8 cellular contexts compared by ENCODE assay signal in the genomic region with DNA sequence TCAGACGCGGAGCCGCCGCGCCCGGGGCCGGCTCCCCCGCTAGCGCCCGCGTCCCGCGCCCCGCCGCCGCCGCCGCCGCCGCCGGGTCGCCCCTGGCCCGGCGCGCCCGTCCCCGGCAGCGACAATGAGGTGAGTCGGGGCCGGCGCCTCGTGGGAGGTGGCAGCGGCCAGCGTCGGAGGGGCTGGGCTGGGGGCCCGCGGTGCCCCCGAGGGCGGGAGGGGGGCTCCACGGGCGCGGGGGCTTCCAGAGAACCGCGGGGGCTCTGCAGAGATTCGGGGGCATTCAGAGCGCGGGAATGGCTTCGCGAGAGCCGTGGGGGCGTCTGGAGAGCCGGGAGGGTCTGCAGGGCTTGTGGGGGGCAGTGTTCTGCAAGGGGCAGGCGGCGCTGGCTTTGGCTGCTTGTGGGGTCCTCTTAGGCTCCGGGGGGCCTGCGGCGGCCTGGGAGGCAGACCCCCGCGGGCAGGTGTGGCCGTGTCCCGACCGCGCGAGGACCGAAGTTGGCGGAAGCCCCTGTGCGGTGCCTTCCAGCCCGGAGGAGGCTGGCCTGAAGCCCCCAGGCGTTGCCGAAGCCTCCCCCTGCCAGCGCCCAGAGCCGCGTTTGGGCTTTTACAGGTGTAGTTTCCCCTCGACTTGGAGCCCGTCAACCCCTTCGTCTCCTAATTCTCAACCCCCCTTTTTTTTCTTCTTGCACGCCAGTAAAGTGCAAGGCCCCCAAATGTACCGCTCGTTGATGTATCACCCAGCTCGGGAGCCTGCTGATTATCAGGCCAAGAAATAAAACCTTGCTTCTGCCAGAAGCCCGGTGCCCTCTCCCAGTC.
DNase-seq lines count a peak whose midpoint lies in the region; ATAC-seq and TF ChIP-seq lines count a peak whose summit lies in the region.

No MANE protein-coding gene starts in this region.

- peak overlapping the region; percentile 70 to 86 (median 78) for H3K4me3 ChIP-seq in gastrocnemius medialis

- no peaks in the 10 kb centered on the region for H3K4me1 ChIP-seq in gastrocnemius medialis

- H3K27me3 ChIP-seq in gastrocnemius medialis: no peaks in the 10 kb centered on the region

- peak; percentile 23 for ATAC-seq in GM19463 (IDR thresholded peaks at IDR 0.05; ENCODE audit: unreplicated experiment)
- ATAC-seq in activated T-cell treated with anti-CD3 and anti-CD28 coated beads, Interleukin-2, amount 50 U/mL, for 72 hours (replicated peaks in 1 of 2): peak; percentile 49 to 63
- peak; percentile 49 to 55 for ATAC-seq in gastrocnemius medialis
- no peak for ATAC-seq in HG03135 (IDR thresholded peaks at IDR 0.05; ENCODE audit: unreplicated experiment)

- H3K4me1 Mint-ChIP-seq in activated T-cell treated with anti-CD3 and anti-CD28 coated beads, Interleukin-2, amount 50 U/mL, for 72 hours (ENCODE audit: low read depth): peaks cover 31% of the 10 kb centered on the region
- H3K4me1 Mint-ChIP-seq in glutamatergic neuron (ENCODE audit: low read depth, unreplicated experiment): peaks cover 3% of the 10 kb centered on the region

- intact Hi-C loops in gastrocnemius medialis (cut with DNase I; ENCODE audit: low total_unique reads): no loop called here

- H3K27me3 Mint-ChIP-seq in activated T-cell treated with anti-CD3 and anti-CD28 coated beads, Interleukin-2, amount 50 U/mL, for 72 hours (ENCODE audit: low read depth): peaks cover 24% of the 10 kb centered on the region
- H3K27me3 Mint-ChIP-seq in glutamatergic neuron (ENCODE audit: unreplicated experiment): peaks cover 24% of the 10 kb centered on the region

- TF ChIP-seq CTCF in C4-2B (conservative IDR thresholded peaks at IDR 0.05) (no peak), glutamatergic neuron (IDR thresholded peaks at IDR 0.05; ENCODE audit: partially characterized antibody, unreplicated experiment) (no peak), gastrocnemius medialis (IDR thresholded peaks at IDR 0.05 in 4 of 5, conservative IDR thresholded peaks at IDR 0.05 in 1 of 5) (no peak)

- DNase-seq in LHCN-M2 (ENCODE audit: low read depth): peak; percentile 14
- DNase-seq in activated T-cell treated with anti-CD3 and anti-CD28 coated beads, Interleukin-2, amount 50 U/mL, for 72 hours: peak; percentile 32 to 55
- peak; percentile 53 for DNase-seq in glutamatergic neuron
- no peak for DNase-seq in gastrocnemius medialis
- DNase-seq in ureter (ENCODE audit: low spot score): no peak

- peak overlapping the region; percentile 96 to 99 for H3K4me3 Mint-ChIP-seq in activated T-cell treated with anti-CD3 and anti-CD28 coated beads, Interleukin-2, amount 50 U/mL, for 72 hours
- peak overlapping the region; percentile 98 for H3K4me3 Mint-ChIP-seq in glutamatergic neuron (ENCODE audit: unreplicated experiment)

- peaks cover 5 to 6% of the 10 kb centered on the region in 2 donors for H3K36me3 Mint-ChIP-seq in activated T-cell treated with anti-CD3 and anti-CD28 coated beads, Interleukin-2, amount 50 U/mL, for 72 hours (ENCODE audit: insufficient read depth in 2 of 2)
- peaks cover 17% of the 10 kb centered on the region for H3K36me3 Mint-ChIP-seq in glutamatergic neuron (ENCODE audit: unreplicated experiment)

- in situ Hi-C loops in gastrocnemius medialis (cut with MboI; ENCODE audit: low sequenced_read_pairs in 4 of 4): no loop called here

- TF ChIP-seq POLR2A in gastrocnemius medialis (IDR thresholded peaks at IDR 0.05): no peak

- no peaks in the 10 kb centered on the region for H3K9me3 ChIP-seq in gastrocnemius medialis

- no peaks in the 10 kb centered on the region for H3K36me3 ChIP-seq in gastrocnemius medialis

- peak overlapping the region; percentile 79 for H3K27ac Mint-ChIP-seq in activated T-cell treated with anti-CD3 and anti-CD28 coated beads, Interleukin-2, amount 50 U/mL, for 72 hours
- peak overlapping the region; percentile 92 for H3K27ac Mint-ChIP-seq in glutamatergic neuron (ENCODE audit: unreplicated experiment)

- H3K27ac ChIP-seq in C4-2B (peak overlapping the region; percentile 75), gastrocnemius medialis (peak overlapping the region in 3 of 4 donors; percentile 47 to 85 (median 68))

- no peaks in the 10 kb centered on the region for H3K9me3 Mint-ChIP-seq in activated T-cell treated with anti-CD3 and anti-CD28 coated beads, Interleukin-2, amount 50 U/mL, for 72 hours
- peaks cover 13% of the 10 kb centered on the region for H3K9me3 Mint-ChIP-seq in glutamatergic neuron (ENCODE audit: unreplicated experiment)

Comparison
In these comparisons a context has a peak if more than half of its experiments do, and no peak if none do; other contexts are left out.
1. DNase-seq: peak in LHCN-M2 (single experiment), activated T-cell treated with anti-CD3 and anti-CD28 coated beads, Interleukin-2, amount 50 U/mL, for 72 hours (2 of 2) and glutamatergic neuron (single experiment); none in gastrocnemius medialis (0 of 2) and ureter (single experiment).